ENCODE assay signal across 1 cellular context in the genomic region with DNA sequence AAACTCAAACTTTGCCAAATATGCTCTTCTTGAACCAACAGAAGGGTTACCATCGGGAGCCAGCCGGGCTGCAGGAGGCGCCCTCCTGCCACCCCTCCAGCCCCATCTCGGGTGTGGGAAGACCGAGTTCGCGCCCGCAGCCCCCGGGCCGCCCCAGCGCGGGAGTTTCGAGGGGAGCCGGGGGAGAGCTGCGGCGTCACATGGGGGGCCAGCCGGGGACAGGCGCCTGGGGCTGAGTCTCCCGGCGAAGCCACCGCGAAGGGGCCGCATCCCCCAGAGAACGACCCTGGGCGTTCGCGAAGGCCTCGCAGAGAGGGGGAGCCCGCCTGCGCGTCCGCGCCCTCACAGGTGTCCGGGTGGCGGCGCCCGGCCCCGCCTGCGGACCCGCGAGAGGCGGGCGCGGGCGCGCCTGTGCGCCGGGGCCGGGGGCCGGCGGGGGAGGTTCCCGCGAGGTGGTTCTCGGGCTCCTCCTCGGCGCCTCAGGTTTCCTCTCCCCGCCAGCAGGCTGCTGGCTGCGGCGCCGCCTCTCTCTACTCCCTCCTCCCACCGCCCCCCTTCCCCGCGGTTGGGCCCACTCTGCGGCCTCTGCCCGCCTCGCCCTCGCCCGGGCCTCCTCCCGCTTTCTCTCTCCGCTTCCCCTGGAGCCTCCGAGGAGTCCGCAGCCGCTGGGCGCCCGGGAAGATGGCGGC.
TF ChIP-seq lines count a peak whose summit lies in the region.

A gene with protein sequence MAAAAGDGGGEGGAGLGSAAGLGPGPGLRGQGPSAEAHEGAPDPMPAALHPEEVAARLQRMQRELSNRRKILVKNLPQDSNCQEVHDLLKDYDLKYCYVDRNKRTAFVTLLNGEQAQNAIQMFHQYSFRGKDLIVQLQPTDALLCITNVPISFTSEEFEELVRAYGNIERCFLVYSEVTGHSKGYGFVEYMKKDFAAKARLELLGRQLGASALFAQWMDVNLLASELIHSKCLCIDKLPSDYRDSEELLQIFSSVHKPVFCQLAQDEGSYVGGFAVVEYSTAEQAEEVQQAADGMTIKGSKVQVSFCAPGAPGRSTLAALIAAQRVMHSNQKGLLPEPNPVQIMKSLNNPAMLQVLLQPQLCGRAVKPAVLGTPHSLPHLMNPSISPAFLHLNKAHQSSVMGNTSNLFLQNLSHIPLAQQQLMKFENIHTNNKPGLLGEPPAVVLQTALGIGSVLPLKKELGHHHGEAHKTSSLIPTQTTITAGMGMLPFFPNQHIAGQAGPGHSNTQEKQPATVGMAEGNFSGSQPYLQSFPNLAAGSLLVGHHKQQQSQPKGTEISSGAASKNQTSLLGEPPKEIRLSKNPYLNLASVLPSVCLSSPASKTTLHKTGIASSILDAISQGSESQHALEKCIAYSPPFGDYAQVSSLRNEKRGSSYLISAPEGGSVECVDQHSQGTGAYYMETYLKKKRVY (plus strand): TSS at position 584 of the 689 bp plus-strand sequence. CDS start 98 bp downstream, at position 682.

TF ChIP-seq in K562, 482 proteins besides CTCF, POLR2A, EP300 and RAD21 (continued from another document and continues in another):
- TF ChIP-seq, protein P1, sequence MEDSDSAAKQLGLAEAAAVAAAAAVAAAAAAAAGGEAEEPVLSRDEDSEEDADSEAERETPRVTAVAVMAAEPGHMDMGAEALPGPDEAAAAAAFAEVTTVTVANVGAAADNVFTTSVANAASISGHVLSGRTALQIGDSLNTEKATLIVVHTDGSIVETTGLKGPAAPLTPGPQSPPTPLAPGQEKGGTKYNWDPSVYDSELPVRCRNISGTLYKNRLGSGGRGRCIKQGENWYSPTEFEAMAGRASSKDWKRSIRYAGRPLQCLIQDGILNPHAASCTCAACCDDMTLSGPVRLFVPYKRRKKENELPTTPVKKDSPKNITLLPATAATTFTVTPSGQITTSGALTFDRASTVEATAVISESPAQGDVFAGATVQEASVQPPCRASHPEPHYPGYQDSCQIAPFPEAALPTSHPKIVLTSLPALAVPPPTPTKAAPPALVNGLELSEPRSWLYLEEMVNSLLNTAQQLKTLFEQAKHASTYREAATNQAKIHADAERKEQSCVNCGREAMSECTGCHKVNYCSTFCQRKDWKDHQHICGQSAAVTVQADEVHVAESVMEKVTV (CRISPR knock-in tag; IDR thresholded peaks at IDR 0.05): peak; percentile 57; the same call in 1 of the 2 replicates
- TF ChIP-seq LEF1 (IDR thresholded peaks at IDR 0.05) (no peak), NFIX (CRISPR knock-in tag; IDR thresholded peaks at IDR 0.05; ENCODE audit: low read depth) (no peak), MEF2D (tag; conservative IDR thresholded peaks at IDR 0.05; ENCODE audit: low read depth) (no peak), TEAD2 (tag; IDR thresholded peaks at IDR 0.05) (no peak), RHOXF2B (CRISPR knock-in tag; conservative IDR thresholded peaks at IDR 0.05) (no peak), KDM2B (CRISPR knock-in tag; IDR thresholded peaks at IDR 0.05) (peak; percentile 51; the same call in 1 of the 2 replicates), KLF16 (IDR thresholded peaks at IDR 0.05) (no peak), MTA3 (IDR thresholded peaks at IDR 0.05; ENCODE audit: borderline replicate concordance) (peak; percentile 71; the same call in 1 of the 2 replicates), SMAD2 (IDR thresholded peaks at IDR 0.05; ENCODE audit: low read depth, low read length) (no peak), GTF2F1 (IDR thresholded peaks at IDR 0.05; ENCODE audit: low read depth, low read length) (no peak), PTRF (tag; IDR thresholded peaks at IDR 0.05) (no peak), SMAD1 (IDR thresholded peaks at IDR 0.05; ENCODE audit: low read depth, low read length, partially characterized antibody) (no peak), FOXJ3 (CRISPR knock-in tag; IDR thresholded peaks at IDR 0.05) (no peak), HMGN3 (IDR thresholded peaks at IDR 0.05; ENCODE audit: borderline replicate concordance, extremely low read depth, insufficient read length, low read depth, low read length) (peak; percentile 57), POLR2AphosphoS5 (IDR thresholded peaks at IDR 0.05; ENCODE audit: control insufficient read depth, insufficient read depth, low read depth, low read length) (no peak), POLR2G (IDR thresholded peaks at IDR 0.05; ENCODE audit: low read depth, low read length) (peak; percentile 75; the same call in 1 of the 2 replicates), SMAD4 (CRISPR knock-in tag; conservative IDR thresholded peaks at IDR 0.05) (peak; percentile 79), ZNF347 (CRISPR knock-in tag; IDR thresholded peaks at IDR 0.05; ENCODE audit: low read depth) (no peak), STAT5B (CRISPR knock-in tag; IDR thresholded peaks at IDR 0.05) (no peak), NR2C1 (IDR thresholded peaks at IDR 0.05) (no peak), NR2C1 (tag; IDR thresholded peaks at IDR 0.05) (no peak), NFE2L1 (tag; IDR thresholded peaks at IDR 0.05; ENCODE audit: borderline replicate concordance, low read depth) (no peak), ADNP (tag; IDR thresholded peaks at IDR 0.05) (no peak), CHD1 (IDR thresholded peaks at IDR 0.05; ENCODE audit: low read length) (no peak), SMAD3 (CRISPR knock-in tag; conservative IDR thresholded peaks at IDR 0.05) (no peak)
- TF ChIP-seq, protein P2, sequence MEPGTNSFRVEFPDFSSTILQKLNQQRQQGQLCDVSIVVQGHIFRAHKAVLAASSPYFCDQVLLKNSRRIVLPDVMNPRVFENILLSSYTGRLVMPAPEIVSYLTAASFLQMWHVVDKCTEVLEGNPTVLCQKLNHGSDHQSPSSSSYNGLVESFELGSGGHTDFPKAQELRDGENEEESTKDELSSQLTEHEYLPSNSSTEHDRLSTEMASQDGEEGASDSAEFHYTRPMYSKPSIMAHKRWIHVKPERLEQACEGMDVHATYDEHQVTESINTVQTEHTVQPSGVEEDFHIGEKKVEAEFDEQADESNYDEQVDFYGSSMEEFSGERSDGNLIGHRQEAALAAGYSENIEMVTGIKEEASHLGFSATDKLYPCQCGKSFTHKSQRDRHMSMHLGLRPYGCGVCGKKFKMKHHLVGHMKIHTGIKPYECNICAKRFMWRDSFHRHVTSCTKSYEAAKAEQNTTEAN (CRISPR knock-in tag; IDR thresholded peaks at IDR 0.05): no peak
- TF ChIP-seq, protein P3, sequence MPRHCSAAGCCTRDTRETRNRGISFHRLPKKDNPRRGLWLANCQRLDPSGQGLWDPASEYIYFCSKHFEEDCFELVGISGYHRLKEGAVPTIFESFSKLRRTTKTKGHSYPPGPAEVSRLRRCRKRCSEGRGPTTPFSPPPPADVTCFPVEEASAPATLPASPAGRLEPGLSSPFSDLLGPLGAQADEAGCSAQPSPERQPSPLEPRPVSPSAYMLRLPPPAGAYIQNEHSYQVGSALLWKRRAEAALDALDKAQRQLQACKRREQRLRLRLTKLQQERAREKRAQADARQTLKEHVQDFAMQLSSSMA (CRISPR knock-in tag; IDR thresholded peaks at IDR 0.05): no peak
- TF ChIP-seq, protein P4, sequence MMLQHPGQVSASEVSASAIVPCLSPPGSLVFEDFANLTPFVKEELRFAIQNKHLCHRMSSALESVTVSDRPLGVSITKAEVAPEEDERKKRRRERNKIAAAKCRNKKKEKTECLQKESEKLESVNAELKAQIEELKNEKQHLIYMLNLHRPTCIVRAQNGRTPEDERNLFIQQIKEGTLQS (IDR thresholded peaks at IDR 0.05): no peak
- TF ChIP-seq, protein P4 (CRISPR knock-in tag; conservative IDR thresholded peaks at IDR 0.05): no peak
- TF ChIP-seq, protein P5, sequence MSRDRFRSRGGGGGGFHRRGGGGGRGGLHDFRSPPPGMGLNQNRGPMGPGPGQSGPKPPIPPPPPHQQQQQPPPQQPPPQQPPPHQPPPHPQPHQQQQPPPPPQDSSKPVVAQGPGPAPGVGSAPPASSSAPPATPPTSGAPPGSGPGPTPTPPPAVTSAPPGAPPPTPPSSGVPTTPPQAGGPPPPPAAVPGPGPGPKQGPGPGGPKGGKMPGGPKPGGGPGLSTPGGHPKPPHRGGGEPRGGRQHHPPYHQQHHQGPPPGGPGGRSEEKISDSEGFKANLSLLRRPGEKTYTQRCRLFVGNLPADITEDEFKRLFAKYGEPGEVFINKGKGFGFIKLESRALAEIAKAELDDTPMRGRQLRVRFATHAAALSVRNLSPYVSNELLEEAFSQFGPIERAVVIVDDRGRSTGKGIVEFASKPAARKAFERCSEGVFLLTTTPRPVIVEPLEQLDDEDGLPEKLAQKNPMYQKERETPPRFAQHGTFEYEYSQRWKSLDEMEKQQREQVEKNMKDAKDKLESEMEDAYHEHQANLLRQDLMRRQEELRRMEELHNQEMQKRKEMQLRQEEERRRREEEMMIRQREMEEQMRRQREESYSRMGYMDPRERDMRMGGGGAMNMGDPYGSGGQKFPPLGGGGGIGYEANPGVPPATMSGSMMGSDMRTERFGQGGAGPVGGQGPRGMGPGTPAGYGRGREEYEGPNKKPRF (IDR thresholded peaks at IDR 0.05; ENCODE audit: low read depth, low read length): no peak
- TF ChIP-seq, protein P6, sequence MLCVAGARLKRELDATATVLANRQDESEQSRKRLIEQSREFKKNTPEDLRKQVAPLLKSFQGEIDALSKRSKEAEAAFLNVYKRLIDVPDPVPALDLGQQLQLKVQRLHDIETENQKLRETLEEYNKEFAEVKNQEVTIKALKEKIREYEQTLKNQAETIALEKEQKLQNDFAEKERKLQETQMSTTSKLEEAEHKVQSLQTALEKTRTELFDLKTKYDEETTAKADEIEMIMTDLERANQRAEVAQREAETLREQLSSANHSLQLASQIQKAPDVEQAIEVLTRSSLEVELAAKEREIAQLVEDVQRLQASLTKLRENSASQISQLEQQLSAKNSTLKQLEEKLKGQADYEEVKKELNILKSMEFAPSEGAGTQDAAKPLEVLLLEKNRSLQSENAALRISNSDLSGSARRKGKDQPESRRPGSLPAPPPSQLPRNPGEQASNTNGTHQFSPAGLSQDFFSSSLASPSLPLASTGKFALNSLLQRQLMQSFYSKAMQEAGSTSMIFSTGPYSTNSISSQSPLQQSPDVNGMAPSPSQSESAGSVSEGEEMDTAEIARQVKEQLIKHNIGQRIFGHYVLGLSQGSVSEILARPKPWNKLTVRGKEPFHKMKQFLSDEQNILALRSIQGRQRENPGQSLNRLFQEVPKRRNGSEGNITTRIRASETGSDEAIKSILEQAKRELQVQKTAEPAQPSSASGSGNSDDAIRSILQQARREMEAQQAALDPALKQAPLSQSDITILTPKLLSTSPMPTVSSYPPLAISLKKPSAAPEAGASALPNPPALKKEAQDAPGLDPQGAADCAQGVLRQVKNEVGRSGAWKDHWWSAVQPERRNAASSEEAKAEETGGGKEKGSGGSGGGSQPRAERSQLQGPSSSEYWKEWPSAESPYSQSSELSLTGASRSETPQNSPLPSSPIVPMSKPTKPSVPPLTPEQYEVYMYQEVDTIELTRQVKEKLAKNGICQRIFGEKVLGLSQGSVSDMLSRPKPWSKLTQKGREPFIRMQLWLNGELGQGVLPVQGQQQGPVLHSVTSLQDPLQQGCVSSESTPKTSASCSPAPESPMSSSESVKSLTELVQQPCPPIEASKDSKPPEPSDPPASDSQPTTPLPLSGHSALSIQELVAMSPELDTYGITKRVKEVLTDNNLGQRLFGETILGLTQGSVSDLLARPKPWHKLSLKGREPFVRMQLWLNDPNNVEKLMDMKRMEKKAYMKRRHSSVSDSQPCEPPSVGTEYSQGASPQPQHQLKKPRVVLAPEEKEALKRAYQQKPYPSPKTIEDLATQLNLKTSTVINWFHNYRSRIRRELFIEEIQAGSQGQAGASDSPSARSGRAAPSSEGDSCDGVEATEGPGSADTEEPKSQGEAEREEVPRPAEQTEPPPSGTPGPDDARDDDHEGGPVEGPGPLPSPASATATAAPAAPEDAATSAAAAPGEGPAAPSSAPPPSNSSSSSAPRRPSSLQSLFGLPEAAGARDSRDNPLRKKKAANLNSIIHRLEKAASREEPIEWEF (CRISPR knock-in tag; IDR thresholded peaks at IDR 0.05): no peak
- TF ChIP-seq, protein P7, sequence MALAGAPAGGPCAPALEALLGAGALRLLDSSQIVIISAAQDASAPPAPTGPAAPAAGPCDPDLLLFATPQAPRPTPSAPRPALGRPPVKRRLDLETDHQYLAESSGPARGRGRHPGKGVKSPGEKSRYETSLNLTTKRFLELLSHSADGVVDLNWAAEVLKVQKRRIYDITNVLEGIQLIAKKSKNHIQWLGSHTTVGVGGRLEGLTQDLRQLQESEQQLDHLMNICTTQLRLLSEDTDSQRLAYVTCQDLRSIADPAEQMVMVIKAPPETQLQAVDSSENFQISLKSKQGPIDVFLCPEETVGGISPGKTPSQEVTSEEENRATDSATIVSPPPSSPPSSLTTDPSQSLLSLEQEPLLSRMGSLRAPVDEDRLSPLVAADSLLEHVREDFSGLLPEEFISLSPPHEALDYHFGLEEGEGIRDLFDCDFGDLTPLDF (CRISPR knock-in tag; IDR thresholded peaks at IDR 0.05): no peak
- TF ChIP-seq, protein P8, sequence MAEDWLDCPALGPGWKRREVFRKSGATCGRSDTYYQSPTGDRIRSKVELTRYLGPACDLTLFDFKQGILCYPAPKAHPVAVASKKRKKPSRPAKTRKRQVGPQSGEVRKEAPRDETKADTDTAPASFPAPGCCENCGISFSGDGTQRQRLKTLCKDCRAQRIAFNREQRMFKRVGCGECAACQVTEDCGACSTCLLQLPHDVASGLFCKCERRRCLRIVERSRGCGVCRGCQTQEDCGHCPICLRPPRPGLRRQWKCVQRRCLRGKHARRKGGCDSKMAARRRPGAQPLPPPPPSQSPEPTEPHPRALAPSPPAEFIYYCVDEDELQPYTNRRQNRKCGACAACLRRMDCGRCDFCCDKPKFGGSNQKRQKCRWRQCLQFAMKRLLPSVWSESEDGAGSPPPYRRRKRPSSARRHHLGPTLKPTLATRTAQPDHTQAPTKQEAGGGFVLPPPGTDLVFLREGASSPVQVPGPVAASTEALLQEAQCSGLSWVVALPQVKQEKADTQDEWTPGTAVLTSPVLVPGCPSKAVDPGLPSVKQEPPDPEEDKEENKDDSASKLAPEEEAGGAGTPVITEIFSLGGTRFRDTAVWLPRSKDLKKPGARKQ (CRISPR knock-in tag; IDR thresholded peaks at IDR 0.05): no peak
- TF ChIP-seq, protein P9, sequence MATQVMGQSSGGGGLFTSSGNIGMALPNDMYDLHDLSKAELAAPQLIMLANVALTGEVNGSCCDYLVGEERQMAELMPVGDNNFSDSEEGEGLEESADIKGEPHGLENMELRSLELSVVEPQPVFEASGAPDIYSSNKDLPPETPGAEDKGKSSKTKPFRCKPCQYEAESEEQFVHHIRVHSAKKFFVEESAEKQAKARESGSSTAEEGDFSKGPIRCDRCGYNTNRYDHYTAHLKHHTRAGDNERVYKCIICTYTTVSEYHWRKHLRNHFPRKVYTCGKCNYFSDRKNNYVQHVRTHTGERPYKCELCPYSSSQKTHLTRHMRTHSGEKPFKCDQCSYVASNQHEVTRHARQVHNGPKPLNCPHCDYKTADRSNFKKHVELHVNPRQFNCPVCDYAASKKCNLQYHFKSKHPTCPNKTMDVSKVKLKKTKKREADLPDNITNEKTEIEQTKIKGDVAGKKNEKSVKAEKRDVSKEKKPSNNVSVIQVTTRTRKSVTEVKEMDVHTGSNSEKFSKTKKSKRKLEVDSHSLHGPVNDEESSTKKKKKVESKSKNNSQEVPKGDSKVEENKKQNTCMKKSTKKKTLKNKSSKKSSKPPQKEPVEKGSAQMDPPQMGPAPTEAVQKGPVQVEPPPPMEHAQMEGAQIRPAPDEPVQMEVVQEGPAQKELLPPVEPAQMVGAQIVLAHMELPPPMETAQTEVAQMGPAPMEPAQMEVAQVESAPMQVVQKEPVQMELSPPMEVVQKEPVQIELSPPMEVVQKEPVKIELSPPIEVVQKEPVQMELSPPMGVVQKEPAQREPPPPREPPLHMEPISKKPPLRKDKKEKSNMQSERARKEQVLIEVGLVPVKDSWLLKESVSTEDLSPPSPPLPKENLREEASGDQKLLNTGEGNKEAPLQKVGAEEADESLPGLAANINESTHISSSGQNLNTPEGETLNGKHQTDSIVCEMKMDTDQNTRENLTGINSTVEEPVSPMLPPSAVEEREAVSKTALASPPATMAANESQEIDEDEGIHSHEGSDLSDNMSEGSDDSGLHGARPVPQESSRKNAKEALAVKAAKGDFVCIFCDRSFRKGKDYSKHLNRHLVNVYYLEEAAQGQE (CRISPR knock-in tag; IDR thresholded peaks at IDR 0.05; ENCODE audit: low read depth): no peak
